9 cellular contexts compared by ENCODE assay signal in genomic region chr20:51462566-51463276, GRCh38.
A peak's percentile ranks its signal among the peaks of the same experiment; 100 is the strongest.
DNase-seq lines count a peak whose midpoint lies in the region; ATAC-seq and TF ChIP-seq lines count a peak whose summit lies in the region.
"Had no signal": no experiment of that assay in that cellular context is flagged by ENCODE, and none has a peak within 500 bp of the region (broad histone marks: within the 10 kb centered on the region; RNA-seq: fewer than 3 reads in every experiment).

No MANE protein-coding gene starts in this region.

- H3K4me3 ChIP-seq in adrenal gland (no peak overlapping the region), left ventricle myocardium inferior (no peak overlapping the region)
- H3K4me3 ChIP-seq: ascending aorta had no signal

- TF ChIP-seq POLR2A in adrenal gland (IDR thresholded peaks at IDR 0.05) = no peak

- DNase-seq in EL (peak; percentile 29), adrenal gland (peak; percentile 90 to 96 (median 96)), left ventricle myocardium inferior (peak; percentile 86), putamen (ENCODE audit: low spot score) (peak; percentile 45), retina (no peak), SIG-M5 (lab: John Stamatoyannopoulos, UW) (no peak), NCI-H1436 treated with DMSO at 0.1 percent for 48 hours (lab: John Stamatoyannopoulos, UW) (no peak)

- WGBS in adrenal gland, 4 donors = 37 to 61% (median 43%) methylated on average over 7 to 12 of the region's 12 CpGs

- H3K27me3 ChIP-seq in adrenal gland (no peaks in the 10 kb centered on the region), left ventricle myocardium inferior (ENCODE audit: low read depth) (no peaks in the 10 kb centered on the region)
- H3K27me3 ChIP-seq: ascending aorta had no signal

- H3K9me3 ChIP-seq in adrenal gland (replicated peaks in 1 of 3) (no peaks in the 10 kb centered on the region), left ventricle myocardium inferior (replicated peaks) (no peaks in the 10 kb centered on the region)
- H3K9me3 ChIP-seq: ascending aorta had no signal

- TF ChIP-seq CTCF in adrenal gland (IDR thresholded peaks at IDR 0.05) = no peak
- no peak for TF ChIP-seq CTCF in left ventricle myocardium inferior (IDR thresholded peaks at IDR 0.05; ENCODE audit: borderline replicate concordance)

- ATAC-seq in GM21390 (IDR thresholded peaks at IDR 0.05; ENCODE audit: unreplicated experiment) = no peak

- H3K36me3 ChIP-seq in adrenal gland (replicated peaks in 1 of 2) (no peaks in the 10 kb centered on the region), left ventricle myocardium inferior (no peaks in the 10 kb centered on the region)
- H3K36me3 ChIP-seq: ascending aorta had no signal

- H3K4me1 ChIP-seq in adrenal gland (replicated peaks in 1 of 2) (peaks cover 0 to 9% of the 10 kb centered on the region in 2 donors), left ventricle myocardium inferior (peaks cover 14% of the 10 kb centered on the region)
- H3K4me1 ChIP-seq: ascending aorta had no signal

- H3K27ac ChIP-seq in adrenal gland = peak overlapping the region in 1 of 5 donors; percentile 4
- H3K27ac ChIP-seq in left ventricle myocardium inferior (replicated peaks) = peak overlapping the region; percentile 38
- H3K27ac ChIP-seq: ascending aorta had no signal

- intact Hi-C loops in adrenal gland (cut with DNase I) = loop anchor here in 1 of 2 donors (10.0 kb wide), 1 partner anchor 78 kb away; no protein-coding TSS in a partner anchor
- intact Hi-C loops in left ventricle myocardium inferior (cut with micrococcal nuclease) = no loop called here

Comparison
In these comparisons a context has a peak if more than half of its experiments do, and no peak if none do; other contexts are left out.
1. DNase-seq: peak in EL (single experiment), adrenal gland (7 of 7), left ventricle myocardium inferior (single experiment) and putamen (single experiment); none in retina (single experiment), SIG-M5 (single experiment) and NCI-H1436 treated with DMSO at 0.1 percent for 48 hours (single experiment).